ENCODE assay signal across 9 cellular contexts in genomic region chr17:63140255-63140654, GRCh38.
DNase-seq lines count a peak whose midpoint lies in the region; ATAC-seq, FAIRE-seq and TF ChIP-seq lines count a peak whose summit lies in the region.
"Had no signal": no experiment of that assay in that cellular context is flagged by ENCODE, and none has a peak within 500 bp of the region (broad histone marks: within the 10 kb centered on the region; RNA-seq: fewer than 3 reads in every experiment).

No MANE protein-coding gene starts in this region.

- H3K9me3 ChIP-seq in astrocyte (ENCODE audit: insufficient read depth, low read depth, low read length) (no peaks in the 10 kb centered on the region), neutrophil (no peaks in the 10 kb centered on the region), Peyer's patch (no peaks in the 10 kb centered on the region)

- no peak overlapping the region for H2AFZ ChIP-seq in astrocyte (ENCODE audit: low read depth, low read length)

- H3K4me3 ChIP-seq in astrocyte (ENCODE audit: insufficient read depth, low read depth, low read length) (no peak overlapping the region), neutrophil (ENCODE audit: low read depth in 1 of 2, low read length in 1 of 2) (no peak overlapping the region), Peyer's patch (no peak overlapping the region)

- TF ChIP-seq CTCF in astrocyte (IDR thresholded peaks at IDR 0.05; ENCODE audit: insufficient read depth, low read depth, low read length) (no peak), neutrophil (IDR thresholded peaks at IDR 0.05) (no peak), Peyer's patch (IDR thresholded peaks at IDR 0.05) (no peak)

- no peaks in the 10 kb centered on the region for H3K4me1 ChIP-seq in astrocyte (ENCODE audit: insufficient read depth, low read length)
- peaks cover 0 to 4% of the 10 kb centered on the region in 2 experiments for H3K4me1 ChIP-seq in neutrophil (ENCODE audit: control insufficient read depth in 1 of 2, insufficient read depth in 1 of 2, low read depth in 1 of 2, low read length in 1 of 2)
- no peaks in the 10 kb centered on the region for H3K4me1 ChIP-seq in Peyer's patch

- H3K27me3 Mint-ChIP-seq in astrocyte (ENCODE audit: low read depth, unreplicated experiment): no peaks in the 10 kb centered on the region

- ATAC-seq in GM21423 (IDR thresholded peaks at IDR 0.05; ENCODE audit: unreplicated experiment): no peak

- no peak for TF ChIP-seq POLR2A in Peyer's patch (IDR thresholded peaks at IDR 0.05)

- no peak overlapping the region for H3K4me3 Mint-ChIP-seq in astrocyte (ENCODE audit: unreplicated experiment)

- no peaks in the 10 kb centered on the region for H3K36me3 ChIP-seq in astrocyte (ENCODE audit: insufficient read depth, low read length)
- no peaks in the 10 kb centered on the region for H3K36me3 ChIP-seq in neutrophil
- no peaks in the 10 kb centered on the region for H3K36me3 ChIP-seq in Peyer's patch

- DNase-seq in NCI-H1417 (lab: John Stamatoyannopoulos, UW) (peak in 2 of 3 experiments; percentile 15 to 33), NCI-H1417 treated with DMSO at 0.1 percent for 48 hours (lab: John Stamatoyannopoulos, UW) (no peak), LHCN-M2 (ENCODE audit: low read depth) (peak; percentile 91), astrocyte (ENCODE audit: low read depth) (peak; percentile 5), middle frontal gyrus (ENCODE audit: extremely low spot score, low spot score) (no peak), Peyer's patch (no peak)

- H3K4me2 ChIP-seq in astrocyte (ENCODE audit: low read length): no peak overlapping the region

- H3K27ac ChIP-seq in astrocyte (ENCODE audit: low read depth, low read length) (no peak overlapping the region), neutrophil (peak overlapping the region; percentile 41), Peyer's patch (no peak overlapping the region)

- peaks cover 23% of the 10 kb centered on the region for H4K20me1 ChIP-seq in astrocyte (ENCODE audit: insufficient read depth, low read length)

- peaks cover 47% of the 10 kb centered on the region for H3K79me2 ChIP-seq in astrocyte (ENCODE audit: insufficient read depth, low read length)

- H3K9ac ChIP-seq in astrocyte (ENCODE audit: low read length): no peak overlapping the region

- peaks cover 33% of the 10 kb centered on the region for H3K4me1 Mint-ChIP-seq in astrocyte (ENCODE audit: low read depth, unreplicated experiment)

- H3K27me3 ChIP-seq in astrocyte (ENCODE audit: insufficient read depth, low read length): no peaks in the 10 kb centered on the region
- no peaks in the 10 kb centered on the region for H3K27me3 ChIP-seq in neutrophil
- no peaks in the 10 kb centered on the region for H3K27me3 ChIP-seq in Peyer's patch

- H3K27ac Mint-ChIP-seq in astrocyte (ENCODE audit: unreplicated experiment): peak overlapping the region; percentile 53

- FAIRE-seq in astrocyte (lab: Jason Lieb, UNC): peak; percentile 77
- FAIRE-seq: A204.1 had no signal

- no peaks in the 10 kb centered on the region for H3K36me3 Mint-ChIP-seq in astrocyte (ENCODE audit: low read depth, unreplicated experiment)

- no peaks in the 10 kb centered on the region for H3K9me3 Mint-ChIP-seq in astrocyte (ENCODE audit: unreplicated experiment)

Comparison
In these comparisons a context has a peak if more than half of its experiments do, and no peak if none do; other contexts are left out.
1. DNase-seq: peak in NCI-H1417 (2 of 3), LHCN-M2 (single experiment) and astrocyte (single experiment); none in NCI-H1417 treated with DMSO at 0.1 percent for 48 hours (single experiment), middle frontal gyrus (single experiment) and Peyer's patch (0 of 3).